ENCODE assay signal across 8 cellular contexts in genomic region chr14:20469890-20470858, GRCh38. TPM values are rescaled to one million over a fixed set of nuclear protein-coding genes. Genes with fewer than 3 reads are reported as not detected.
DNase-seq lines count a peak whose midpoint lies in the region; ATAC-seq and TF ChIP-seq lines count a peak whose summit lies in the region.

No MANE protein-coding gene starts in this region.

- H3K4me1 ChIP-seq in DND-41 (ENCODE audit: insufficient read depth, low read length), result peaks cover 34% of the 10 kb centered on the region
- peaks cover 5% of the 10 kb centered on the region; the same call in 1 of the 2 replicates for H3K4me1 ChIP-seq in HUES64 (ENCODE audit: insufficient read depth, low read length)
- peaks cover 13% of the 10 kb centered on the region for H3K4me1 ChIP-seq in adipocyte (ENCODE audit: control insufficient read depth, insufficient read depth, low read length)

- H3K27ac ChIP-seq in DND-41 (ENCODE audit: low read length) (peak overlapping the region; percentile 82), HUES64 (ENCODE audit: low read depth, low read length) (no peak overlapping the region), SK-N-MC (no peak overlapping the region)

- H4K20me1 ChIP-seq in DND-41 (ENCODE audit: insufficient read depth, low read length), result peaks cover 19% of the 10 kb centered on the region; the same call in 1 of the 2 replicates

- H3K9ac ChIP-seq in DND-41 (ENCODE audit: low read depth, low read length) (peak overlapping the region; percentile 71), HUES64 (ENCODE audit: low read depth, low read length) (peak overlapping the region; percentile 83), SK-N-MC (ENCODE audit: insufficient read length) (peak overlapping the region; percentile 85), adipocyte (ENCODE audit: low read length) (peak overlapping the region; percentile 92)

- 1% methylated on average over 14 of the region's 14 CpGs for WGBS in HUES64

- H3K79me2 ChIP-seq in DND-41 (ENCODE audit: insufficient read depth, low read length), result peaks cover 43% of the 10 kb centered on the region

- DNase-seq in DND-41 (peak; percentile 52), SK-N-MC (ENCODE audit: low read depth, low spot score) (no peak), adipocyte (ENCODE audit: low read depth) (peak; percentile 73), left cardiac atrium (peak; percentile 42), pulmonary artery endothelial cell (ENCODE audit: low read depth, low spot score) (peak; percentile 49)

- H3K36me3 ChIP-seq in DND-41 (ENCODE audit: insufficient read depth, low read length) (peaks cover 37% of the 10 kb centered on the region), HUES64 (ENCODE audit: insufficient read depth, low read length) (peaks cover 38% of the 10 kb centered on the region), SK-N-MC (ENCODE audit: insufficient read depth, low read length) (peaks cover 34% of the 10 kb centered on the region), adipocyte (ENCODE audit: control insufficient read depth, insufficient read depth, low read length, severe bottlenecking) (peaks cover 29% of the 10 kb centered on the region)

- peak overlapping the region; percentile 79 for H2AFZ ChIP-seq in DND-41 (ENCODE audit: low read depth, low read length)

- H3K4me2 ChIP-seq in DND-41 (ENCODE audit: insufficient read depth, low read length), result peak overlapping the region; percentile 83

- TF ChIP-seq CTCF in DND-41 (IDR thresholded peaks at IDR 0.05; ENCODE audit: borderline replicate concordance, extremely low read depth, low read length, poor library complexity, severe bottlenecking), result no peak

- ATAC-seq in DND-41 (ENCODE audit: insufficient read depth, low read depth), result peak; percentile 44
- ATAC-seq in GM21528 (IDR thresholded peaks at IDR 0.05; ENCODE audit: low FRiP score, unreplicated experiment), result peak; percentile 40
- ATAC-seq in left cardiac atrium, result peak; percentile 67 to 91
- no peak for ATAC-seq in HG02938 (IDR thresholded peaks at IDR 0.05; ENCODE audit: unreplicated experiment)

- intact Hi-C loops in left cardiac atrium (cut with DNase I), result loop anchor here (10.0 kb wide), 2 partner anchors 125 to 135 kb away; partner anchors contain the start of gene PARP2 (in 1 of the 2)

- H3K27me3 ChIP-seq in DND-41 (ENCODE audit: insufficient read depth, low read length, poor library complexity) (no peaks in the 10 kb centered on the region), HUES64 (ENCODE audit: insufficient read depth, low read length) (no peaks in the 10 kb centered on the region), adipocyte (replicated peaks; ENCODE audit: control insufficient read depth, insufficient read depth, low read length) (no peaks in the 10 kb centered on the region)

- H3K4me3 ChIP-seq in DND-41 (ENCODE audit: low read depth in 1 of 2, low read length in 2 of 2), result peak overlapping the region; percentile 60 to 73
- peak overlapping the region; percentile 80 for H3K4me3 ChIP-seq in HUES64 (ENCODE audit: low read length)
- H3K4me3 ChIP-seq in SK-N-MC, result peak overlapping the region; percentile 100
- H3K4me3 ChIP-seq in adipocyte (ENCODE audit: low read length), result peak overlapping the region; percentile 91

- no peaks in the 10 kb centered on the region for H3K9me3 ChIP-seq in DND-41 (ENCODE audit: insufficient read depth, low read length, severe bottlenecking)
- no peaks in the 10 kb centered on the region for H3K9me3 ChIP-seq in HUES64 (ENCODE audit: insufficient read depth, low read depth, low read length)
- H3K9me3 ChIP-seq in SK-N-MC (ENCODE audit: low read depth, low read length), result no peaks in the 10 kb centered on the region
- no peaks in the 10 kb centered on the region for H3K9me3 ChIP-seq in adipocyte (ENCODE audit: control insufficient read depth, low read length)

RNA-seq across cellular contexts. Expression of gene PNP, which starts 1.0 kb away (rescaled TPM):
- 77.1 TPM for polyA plus RNA-seq in HUES64 (2013, experiment 1 of 2)
- polyA plus RNA-seq in HUES64 (2013, experiment 2 of 2), result 67.5 TPM
- total RNA-seq in left cardiac atrium (10 to 100 TPM; 10.8 to 29.4 TPM), pulmonary artery endothelial cell (219 and 286 TPM in 2 replicates)

RNA-seq across cellular contexts. Expression of gene PIP4P1, which starts 8.9 kb away (rescaled TPM):
- 28.4 TPM for polyA plus RNA-seq in HUES64 (2013, experiment 1 of 2)
- polyA plus RNA-seq in HUES64 (2013, experiment 2 of 2), result 30.2 TPM
- total RNA-seq in left cardiac atrium (10 to 100 TPM; 19.5 to 23.2 TPM), pulmonary artery endothelial cell (21.0 and 22.0 TPM in 2 replicates)

RNA-seq across cellular contexts. Expression of gene APEX1, which starts 15.1 kb away (rescaled TPM):
- polyA plus RNA-seq in HUES64 (2013, experiment 1 of 2), result 343 TPM
- polyA plus RNA-seq in HUES64 (2013, experiment 2 of 2), result 344 TPM
- 10 to 100 TPM; 68.3 to 91.5 TPM for total RNA-seq in left cardiac atrium
- 128 and 143 TPM in 2 replicates for total RNA-seq in pulmonary artery endothelial cell

RNA-seq across cellular contexts. Expression of gene OSGEP, which starts 15.6 kb away (rescaled TPM):
- polyA plus RNA-seq in HUES64 (2013, experiment 1 of 2), result 32.5 TPM
- polyA plus RNA-seq in HUES64 (2013, experiment 2 of 2), result 26.3 TPM
- 10 to 100 TPM; 15.4 to 23.5 TPM for total RNA-seq in left cardiac atrium
- 38.4 and 42.6 TPM in 2 replicates for total RNA-seq in pulmonary artery endothelial cell

RNA-seq across cellular contexts. Expression of gene KLHL33, which starts 34.2 kb away (rescaled TPM):
- polyA plus RNA-seq in HUES64 (2013, experiment 1 of 2), result not detected
- polyA plus RNA-seq in HUES64 (2013, experiment 2 of 2), result not detected
- total RNA-seq in left cardiac atrium (under 1 TPM; 0.34 to 0.77 TPM), pulmonary artery endothelial cell (under 0.01 and 0.04 TPM in 2 replicates)
